ENCODE assay signal across 21 cellular contexts in the genomic region with DNA sequence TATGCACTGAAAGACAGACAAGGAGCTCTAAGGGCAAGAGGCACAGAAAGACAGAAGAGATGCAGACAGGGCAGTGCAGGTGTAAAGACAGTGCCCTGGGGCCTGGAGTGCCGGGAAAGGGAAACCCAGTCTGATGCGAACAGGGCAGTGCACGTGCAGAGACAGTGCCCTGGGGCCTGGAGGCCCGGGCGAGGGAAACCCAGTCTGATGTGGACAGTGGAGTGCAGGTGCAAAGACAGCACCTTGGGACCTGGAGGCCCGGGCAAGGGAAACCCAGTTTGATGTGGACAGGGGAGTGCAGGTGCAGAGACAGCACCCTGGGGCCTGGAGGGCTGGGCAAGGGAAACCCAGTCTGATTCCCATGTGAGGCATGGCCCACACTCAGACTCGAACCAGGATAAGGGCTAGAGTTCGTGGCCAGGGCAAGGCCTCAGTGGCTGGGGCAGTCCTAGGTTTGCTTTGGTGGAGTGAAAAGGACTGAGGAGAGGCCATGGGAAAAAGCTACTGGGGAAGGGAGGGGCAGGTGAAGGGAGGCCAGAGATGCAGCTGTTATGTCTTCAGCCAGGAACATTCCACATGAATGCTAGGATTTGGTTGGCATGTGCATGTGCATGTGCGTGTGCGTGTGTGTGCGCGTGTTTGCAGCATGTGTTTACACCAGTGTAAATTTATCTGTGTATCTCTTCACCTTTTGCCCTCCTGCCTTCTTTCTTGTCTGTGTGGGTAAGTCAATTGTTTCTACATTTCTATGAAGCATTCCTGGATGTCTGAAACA. TPM values are rescaled to one million over a fixed set of nuclear protein-coding genes. Genes with fewer than 3 reads are reported as not detected.
DNase-seq lines count a peak whose midpoint lies in the region; ATAC-seq, FAIRE-seq and TF ChIP-seq lines count a peak whose summit lies in the region.
"Had no signal": no experiment of that assay in that cellular context is flagged by ENCODE, and none has a peak within 500 bp of the region (broad histone marks: within the 10 kb centered on the region; RNA-seq: fewer than 3 reads in every experiment).

No MANE protein-coding gene starts in this region.

- H3K36me3 ChIP-seq in kidney (ENCODE audit: control insufficient read depth in 1 of 2, insufficient read depth in 2 of 2, low read length in 2 of 2) (no peaks in the 10 kb centered on the region), BE2C (no peaks in the 10 kb centered on the region)
- H3K36me3 ChIP-seq: ascending aorta, heart right ventricle, prostate gland had no signal

- ATAC-seq in WTC11 = no peak
- no peak for ATAC-seq in stimulated activated memory B cell treated with anti-CD40 and anti-IgM and Interleukin-4, amounts not matched to agents 10 μg/mL and 1 μg/mL and 100 μg/mL, for 72 hours
- ATAC-seq: heart right ventricle; naive thymus-derived CD4-positive, alpha-beta T cell; stimulated activated naive B cell treated with anti-CD40 and anti-IgM and Interleukin-4, amounts not matched to agents 10 μg/mL and 1 μg/mL and 100 μg/mL, for 72 hours had no signal

- no peaks in the 10 kb centered on the region for H3K9me3 ChIP-seq in kidney (ENCODE audit: control insufficient read depth in 1 of 2, low read length in 2 of 2)
- H3K9me3 ChIP-seq in BE2C = no peaks in the 10 kb centered on the region
- H3K9me3 ChIP-seq: ascending aorta, heart right ventricle, prostate gland had no signal

- no peaks in the 10 kb centered on the region for H3K27me3 ChIP-seq in BE2C
- H3K27me3 ChIP-seq: ascending aorta, heart right ventricle had no signal

- H3K4me1 ChIP-seq in kidney (ENCODE audit: control insufficient read depth in 1 of 2, insufficient read depth in 1 of 2, low read depth in 1 of 2, low read length in 2 of 2) (peaks cover 7 to 14% of the 10 kb centered on the region in 2 donors), BE2C (peaks cover 4% of the 10 kb centered on the region)

- no peak overlapping the region for H3K4me3 Mint-ChIP-seq in activated naive CD4-positive, alpha-beta T cell treated with anti-CD3 and anti-CD28 coated beads, Interleukin-2, amount 50 U/mL, for 24 hours
- H3K4me3 Mint-ChIP-seq in WTC11 = no peak overlapping the region
- no peak overlapping the region for H3K4me3 Mint-ChIP-seq in stimulated activated memory B cell treated with anti-CD40 and anti-IgM and Interleukin-4, amounts not matched to agents 10 μg/mL and 1 μg/mL and 100 μg/mL, for 72 hours
- H3K4me3 Mint-ChIP-seq: CD4-positive, alpha-beta memory T cell; endodermal cell; HFFc6; naive thymus-derived CD4-positive, alpha-beta T cell; stimulated activated naive B cell treated with anti-CD40 and anti-IgM and Interleukin-4, amounts not matched to agents 10 μg/mL and 1 μg/mL and 100 μg/mL, for 72 hours had no signal

- POLR2A ChIA-PET in WTC11 (lab: Charles Lee) = no interaction called here

- no peak for DNase-seq in activated naive CD4-positive, alpha-beta T cell treated with Interleukin-2 at 50 U/mL for 16 hours
- DNase-seq in WTC11 (ENCODE audit: low spot score) (peak; percentile 3), kidney (peak; percentile 36), NCI-H187 (lab: John Stamatoyannopoulos, UW) (no peak), occipital lobe (lab: John Stamatoyannopoulos, UW) (no peak), BE2C (no peak)
- DNase-seq: CD4-positive, alpha-beta memory T cell; cerebellar nuclear complex; DMS53; heart right ventricle; HFFc6; mammary epithelial cell; NCI-H146; NCI-H2227 treated with DMSO at 0.1 percent for 48 hours; stimulated activated naive B cell treated with anti-CD40 and anti-IgM and Interleukin-4, amounts not matched to agents 10 μg/mL and 1 μg/mL and 100 μg/mL, for 72 hours had no signal

- H3K27me3 Mint-ChIP-seq in activated naive CD4-positive, alpha-beta T cell treated with anti-CD3 and anti-CD28 coated beads, Interleukin-2, amount 50 U/mL, for 24 hours = no peaks in the 10 kb centered on the region
- peaks cover 20% of the 10 kb centered on the region for H3K27me3 Mint-ChIP-seq in WTC11 (ENCODE audit: low read depth)
- H3K27me3 Mint-ChIP-seq in stimulated activated memory B cell treated with anti-CD40 and anti-IgM and Interleukin-4, amounts not matched to agents 10 μg/mL and 1 μg/mL and 100 μg/mL, for 72 hours = no peaks in the 10 kb centered on the region
- H3K27me3 Mint-ChIP-seq: CD4-positive, alpha-beta memory T cell; naive thymus-derived CD4-positive, alpha-beta T cell; stimulated activated naive B cell treated with anti-CD40 and anti-IgM and Interleukin-4, amounts not matched to agents 10 μg/mL and 1 μg/mL and 100 μg/mL, for 72 hours had no signal

- no peak overlapping the region for H3K27ac ChIP-seq in kidney (ENCODE audit: low read depth in 2 of 2, low read length in 2 of 2)
- H3K27ac ChIP-seq: ascending aorta, prostate gland had no signal

- H3K27ac Mint-ChIP-seq in activated naive CD4-positive, alpha-beta T cell treated with anti-CD3 and anti-CD28 coated beads, Interleukin-2, amount 50 U/mL, for 24 hours = peak overlapping the region; percentile 7
- no peak overlapping the region for H3K27ac Mint-ChIP-seq in WTC11
- H3K27ac Mint-ChIP-seq in stimulated activated memory B cell treated with anti-CD40 and anti-IgM and Interleukin-4, amounts not matched to agents 10 μg/mL and 1 μg/mL and 100 μg/mL, for 72 hours = peak overlapping the region; percentile 96
- H3K27ac Mint-ChIP-seq: endodermal cell; HFFc6; stimulated activated naive B cell treated with anti-CD40 and anti-IgM and Interleukin-4, amounts not matched to agents 10 μg/mL and 1 μg/mL and 100 μg/mL, for 72 hours had no signal

- no peak overlapping the region for H3K9ac ChIP-seq in kidney (ENCODE audit: low read length in 2 of 2)

- intact Hi-C loops in kidney (cut with DNase I) = no loop called here

- peaks cover 5% of the 10 kb centered on the region for H3K36me3 Mint-ChIP-seq in activated naive CD4-positive, alpha-beta T cell treated with anti-CD3 and anti-CD28 coated beads, Interleukin-2, amount 50 U/mL, for 24 hours
- H3K36me3 Mint-ChIP-seq in WTC11 = peaks cover 20% of the 10 kb centered on the region
- H3K36me3 Mint-ChIP-seq in stimulated activated memory B cell treated with anti-CD40 and anti-IgM and Interleukin-4, amounts not matched to agents 10 μg/mL and 1 μg/mL and 100 μg/mL, for 72 hours = no peaks in the 10 kb centered on the region

- TF ChIP-seq CTCF in WTC11 (IDR thresholded peaks at IDR 0.05) (no peak), kidney (IDR thresholded peaks at IDR 0.05; ENCODE audit: borderline replicate concordance, extremely low read depth, insufficient read depth) (no peak), BE2C (IDR thresholded peaks at IDR 0.05; ENCODE audit: low read depth, low read length) (no peak)

- no peaks in the 10 kb centered on the region for H3K9me3 Mint-ChIP-seq in activated naive CD4-positive, alpha-beta T cell treated with anti-CD3 and anti-CD28 coated beads, Interleukin-2, amount 50 U/mL, for 24 hours
- H3K9me3 Mint-ChIP-seq in WTC11 = peaks cover 16% of the 10 kb centered on the region
- H3K9me3 Mint-ChIP-seq in stimulated activated memory B cell treated with anti-CD40 and anti-IgM and Interleukin-4, amounts not matched to agents 10 μg/mL and 1 μg/mL and 100 μg/mL, for 72 hours = no peaks in the 10 kb centered on the region
- H3K9me3 Mint-ChIP-seq: HFFc6 had no signal

- no peak for FAIRE-seq in kidney (lab: Jason Lieb, UNC)

- CTCF ChIA-PET in WTC11 (lab: Charles Lee) = no interaction called here

- H3K4me1 Mint-ChIP-seq in activated naive CD4-positive, alpha-beta T cell treated with anti-CD3 and anti-CD28 coated beads, Interleukin-2, amount 50 U/mL, for 24 hours = peaks cover 37% of the 10 kb centered on the region
- peaks cover 18% of the 10 kb centered on the region for H3K4me1 Mint-ChIP-seq in WTC11
- H3K4me1 Mint-ChIP-seq in stimulated activated memory B cell treated with anti-CD40 and anti-IgM and Interleukin-4, amounts not matched to agents 10 μg/mL and 1 μg/mL and 100 μg/mL, for 72 hours = peaks cover 58% of the 10 kb centered on the region

- no peak overlapping the region for H3K4me3 ChIP-seq in kidney (ENCODE audit: low read length in 2 of 2)
- H3K4me3 ChIP-seq in BE2C (ENCODE audit: low read depth, low read length) = no peak overlapping the region
- H3K4me3 ChIP-seq: ascending aorta, heart right ventricle, prostate gland had no signal

TF ChIP-seq in WTC11, 78 proteins besides CTCF, POLR2A, EP300 and RAD21 (continues in another document):
- TF ChIP-seq ZNF138 (CRISPR knock-in tag; conservative IDR thresholded peaks at IDR 0.05) (no peak), NFYB (CRISPR knock-in tag; conservative IDR thresholded peaks at IDR 0.05; ENCODE audit: low read depth) (no peak), E2F4 (CRISPR knock-in tag; IDR thresholded peaks at IDR 0.05; ENCODE audit: borderline replicate concordance, low read depth) (no peak)
- TF ChIP-seq, protein P1, sequence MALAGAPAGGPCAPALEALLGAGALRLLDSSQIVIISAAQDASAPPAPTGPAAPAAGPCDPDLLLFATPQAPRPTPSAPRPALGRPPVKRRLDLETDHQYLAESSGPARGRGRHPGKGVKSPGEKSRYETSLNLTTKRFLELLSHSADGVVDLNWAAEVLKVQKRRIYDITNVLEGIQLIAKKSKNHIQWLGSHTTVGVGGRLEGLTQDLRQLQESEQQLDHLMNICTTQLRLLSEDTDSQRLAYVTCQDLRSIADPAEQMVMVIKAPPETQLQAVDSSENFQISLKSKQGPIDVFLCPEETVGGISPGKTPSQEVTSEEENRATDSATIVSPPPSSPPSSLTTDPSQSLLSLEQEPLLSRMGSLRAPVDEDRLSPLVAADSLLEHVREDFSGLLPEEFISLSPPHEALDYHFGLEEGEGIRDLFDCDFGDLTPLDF (CRISPR knock-in tag; IDR thresholded peaks at IDR 0.05) = no peak
- TF ChIP-seq, protein P2, sequence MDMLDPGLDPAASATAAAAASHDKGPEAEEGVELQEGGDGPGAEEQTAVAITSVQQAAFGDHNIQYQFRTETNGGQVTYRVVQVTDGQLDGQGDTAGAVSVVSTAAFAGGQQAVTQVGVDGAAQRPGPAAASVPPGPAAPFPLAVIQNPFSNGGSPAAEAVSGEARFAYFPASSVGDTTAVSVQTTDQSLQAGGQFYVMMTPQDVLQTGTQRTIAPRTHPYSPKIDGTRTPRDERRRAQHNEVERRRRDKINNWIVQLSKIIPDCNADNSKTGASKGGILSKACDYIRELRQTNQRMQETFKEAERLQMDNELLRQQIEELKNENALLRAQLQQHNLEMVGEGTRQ (CRISPR knock-in tag; IDR thresholded peaks at IDR 0.05) = no peak

RNA-seq across cellular contexts. Expression of gene DNMT3A, which starts 39.0 kb away (rescaled TPM):
- 154 to 162 TPM (median 154 TPM) in 3 replicates for total RNA-seq in WTC11 (2021)
- 31.4 TPM for total RNA-seq in kidney
- 6.5 TPM for polyA plus RNA-seq in kidney (ENCODE audit: insufficient read depth, low read depth, low replicate concordance)
- 53.3 TPM for total RNA-seq in occipital lobe
- 107 TPM for polyA plus RNA-seq in BE2C (2012; ENCODE audit: insufficient read depth, insufficient read length, low read depth)

Comparison
In these comparisons a context has a peak if more than half of its experiments do, and no peak if none do; other contexts are left out.
1. DNase-seq: peak in WTC11 (single experiment) and kidney (single experiment); none in activated naive CD4-positive, alpha-beta T cell treated with Interleukin-2 at 50 U/mL for 16 hours (single experiment), NCI-H187 (0 of 2), occipital lobe (single experiment) and BE2C (single experiment).